In the genomic region with DNA sequence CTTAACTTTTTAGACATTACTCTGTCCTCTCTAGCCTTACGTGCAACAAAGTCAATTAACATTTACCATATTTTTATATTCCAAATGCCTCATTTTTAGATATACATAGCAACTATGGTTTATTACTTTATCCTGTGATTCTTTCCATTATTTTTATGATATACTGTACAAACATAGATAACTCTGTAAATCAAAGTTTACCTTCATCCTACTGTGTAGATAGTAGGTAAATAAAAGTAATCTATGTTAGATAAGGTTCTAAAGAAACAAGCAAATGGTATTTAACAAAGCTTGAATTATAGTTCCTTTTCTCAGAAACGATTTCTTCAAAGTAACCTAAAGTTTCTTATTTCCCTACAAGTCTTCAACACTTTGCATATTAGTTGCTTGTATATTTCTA, we compare ENCODE assay signal across 29 cellular contexts.
"Had no signal": no experiment of that assay in that cellular context is flagged by ENCODE, and none has a peak within 500 bp of the region (broad histone marks: within the 10 kb centered on the region; RNA-seq: fewer than 3 reads in every experiment).

No MANE protein-coding gene starts in this region.

- H3K4me1 Mint-ChIP-seq: stimulated activated effector memory CD8-positive, alpha-beta T cell treated with anti-CD3 and anti-CD28 coated beads, Interleukin-12 subunit alpha, Interleukin-12 subunit beta, amount 100 ng/mL, for 72 hours; stimulated activated memory B cell treated with anti-CD40 and anti-IgM and Interleukin-4, amounts not matched to agents 10 μg/mL and 1 μg/mL and 100 μg/mL, for 72 hours; stimulated activated naive B cell treated with anti-CD40 and anti-IgM and Interleukin-4, amounts not matched to agents 10 μg/mL and 1 μg/mL and 100 μg/mL, for 72 hours; stimulated activated naive CD8-positive, alpha-beta T cell treated with anti-CD3 and anti-CD28 coated beads, Interleukin-15, amount 100 ng/mL, for 72 hours had no signal

- DNase-seq: stimulated activated CD4-positive, alpha-beta T cell treated with anti-CD3 and anti-CD28 coated beads, Interleukin-2, amount 100 ng/mL, for 48 hours; stimulated activated CD4-positive, alpha-beta T cell treated with anti-CD3 and anti-CD28 coated beads, Interleukin-4, amount 100 ng/mL, for 1 hour; stimulated activated CD4-positive, alpha-beta T cell treated with anti-CD3 and anti-CD28 coated beads, Interleukin-4, amount 100 ng/mL, for 24 hours; stimulated activated CD4-positive, alpha-beta T cell treated with anti-CD3 and anti-CD28 coated beads, Interleukin-4, amount 100 ng/mL, for 4 hours; stimulated activated CD8-positive, alpha-beta memory T cell treated with anti-CD3 and anti-CD28 coated beads, Interleukin-4, amount 100 ng/mL, for 48 hours; stimulated activated naive B cell treated with anti-CD40 and anti-IgM and Interleukin-4, amounts not matched to agents 10 μg/mL and 1 μg/mL and 100 μg/mL, for 72 hours; stimulated activated naive CD4-positive, alpha-beta T cell; stimulated activated naive CD4-positive, alpha-beta T cell treated with Interleukin-2 at 50 U/mL for 16 hours; stimulated activated naive CD8-positive, alpha-beta T cell treated with anti-CD3 and anti-CD28 coated beads, Interleukin-15, amount 100 ng/mL, for 72 hours; stimulated activated naive CD8-positive, alpha-beta T cell treated with anti-CD3 and anti-CD28 coated beads, Interleukin-15, Interleukin-2, amounts not matched to agents 100 U/mL and 50 U/mL, for 24 hours; stomach; substantia nigra; testis; thyroid gland; tibial artery; transverse colon; trophoblast cell; upper lobe of left lung; upper lobe of right lung; uterus had no signal

- FAIRE-seq: urothelium cell line had no signal

- H3K27me3 ChIP-seq: stomach, suprapubic skin, testis, thyroid gland, tibial artery, tibial nerve, transverse colon, upper lobe of left lung, upper lobe of right lung, uterus, vagina had no signal

- H3K4me1 ChIP-seq: suprapubic skin, testis, thyroid gland, tibial artery, tibial nerve, transverse colon, upper lobe of left lung, upper lobe of right lung, uterus, vagina had no signal

- ATAC-seq: stimulated activated effector memory CD8-positive, alpha-beta T cell treated with anti-CD3 and anti-CD28 coated beads, Interleukin-12 subunit alpha, Interleukin-12 subunit beta, amount 100 ng/mL, for 72 hours; stimulated activated memory B cell treated with anti-CD40 and anti-IgM and Interleukin-4, amounts not matched to agents 10 μg/mL and 1 μg/mL and 100 μg/mL, for 72 hours; stimulated activated naive B cell treated with anti-CD40 and anti-IgM and Interleukin-4, amounts not matched to agents 10 μg/mL and 1 μg/mL and 100 μg/mL, for 72 hours; stimulated activated naive CD8-positive, alpha-beta T cell treated with anti-CD3 and anti-CD28 coated beads, Interleukin-15, amount 100 ng/mL, for 72 hours; stimulated activated naive CD8-positive, alpha-beta T cell treated with anti-CD3 and anti-CD28 coated beads, Interleukin-15, Interleukin-2, amounts not matched to agents 100 U/mL and 50 U/mL, for 24 hours; upper lobe of right lung had no signal

- H3K4me3 ChIP-seq: stomach, suprapubic skin, testis, thoracic aorta, thyroid gland, tibial artery, tibial nerve, transverse colon, upper lobe of left lung, upper lobe of right lung, uterus, vagina had no signal

- H3K27ac Mint-ChIP-seq: stimulated activated effector memory CD8-positive, alpha-beta T cell treated with anti-CD3 and anti-CD28 coated beads, Interleukin-12 subunit alpha, Interleukin-12 subunit beta, amount 100 ng/mL, for 72 hours; stimulated activated memory B cell treated with anti-CD40 and anti-IgM and Interleukin-4, amounts not matched to agents 10 μg/mL and 1 μg/mL and 100 μg/mL, for 72 hours; stimulated activated naive B cell treated with anti-CD40 and anti-IgM and Interleukin-4, amounts not matched to agents 10 μg/mL and 1 μg/mL and 100 μg/mL, for 72 hours; stimulated activated naive CD8-positive, alpha-beta T cell treated with anti-CD3 and anti-CD28 coated beads, Interleukin-15, amount 100 ng/mL, for 72 hours; stimulated activated naive CD8-positive, alpha-beta T cell treated with anti-CD3 and anti-CD28 coated beads, Interleukin-15, Interleukin-2, amounts not matched to agents 100 ng/mL and 50 ng/mL, for 24 hours; type B pancreatic cell had no signal

- H3K9me3 Mint-ChIP-seq: type B pancreatic cell had no signal

- H3K27me3 Mint-ChIP-seq: stimulated activated memory B cell treated with anti-CD40 and anti-IgM and Interleukin-4, amounts not matched to agents 10 μg/mL and 1 μg/mL and 100 μg/mL, for 72 hours; stimulated activated naive B cell treated with anti-CD40 and anti-IgM and Interleukin-4, amounts not matched to agents 10 μg/mL and 1 μg/mL and 100 μg/mL, for 72 hours; stimulated activated naive CD8-positive, alpha-beta T cell treated with anti-CD3 and anti-CD28 coated beads, Interleukin-15, amount 100 ng/mL, for 72 hours; stimulated activated naive CD8-positive, alpha-beta T cell treated with anti-CD3 and anti-CD28 coated beads, Interleukin-15, Interleukin-2, amounts not matched to agents 100 ng/mL and 50 ng/mL, for 24 hours; type B pancreatic cell had no signal

- H3K4me3 Mint-ChIP-seq: stimulated activated effector memory CD8-positive, alpha-beta T cell treated with anti-CD3 and anti-CD28 coated beads, Interleukin-12 subunit alpha, Interleukin-12 subunit beta, amount 100 ng/mL, for 72 hours; stimulated activated memory B cell treated with anti-CD40 and anti-IgM and Interleukin-4, amounts not matched to agents 10 μg/mL and 1 μg/mL and 100 μg/mL, for 72 hours; stimulated activated naive B cell treated with anti-CD40 and anti-IgM and Interleukin-4, amounts not matched to agents 10 μg/mL and 1 μg/mL and 100 μg/mL, for 72 hours; stimulated activated naive CD8-positive, alpha-beta T cell treated with anti-CD3 and anti-CD28 coated beads, Interleukin-15, amount 100 ng/mL, for 72 hours; stimulated activated naive CD8-positive, alpha-beta T cell treated with anti-CD3 and anti-CD28 coated beads, Interleukin-15, Interleukin-2, amounts not matched to agents 100 ng/mL and 50 ng/mL, for 24 hours; type B pancreatic cell had no signal

- H3K9me3 ChIP-seq: stomach, suprapubic skin, testis, thoracic aorta, thyroid gland, tibial artery, tibial nerve, transverse colon, upper lobe of left lung, upper lobe of right lung, uterus, vagina had no signal

- H3K27ac ChIP-seq: stomach, suprapubic skin, testis, thoracic aorta, thyroid gland, tibial artery, tibial nerve, transverse colon, upper lobe of left lung, upper lobe of right lung, uterus, vagina had no signal

- H3K36me3 ChIP-seq: stomach, suprapubic skin, thoracic aorta, thyroid gland, tibial artery, tibial nerve, transverse colon, upper lobe of left lung, upper lobe of right lung, uterus, vagina had no signal

- H3K36me3 Mint-ChIP-seq: stimulated activated effector memory CD8-positive, alpha-beta T cell treated with anti-CD3 and anti-CD28 coated beads, Interleukin-12 subunit alpha, Interleukin-12 subunit beta, amount 100 ng/mL, for 72 hours; stimulated activated memory B cell treated with anti-CD40 and anti-IgM and Interleukin-4, amounts not matched to agents 10 μg/mL and 1 μg/mL and 100 μg/mL, for 72 hours; stimulated activated naive B cell treated with anti-CD40 and anti-IgM and Interleukin-4, amounts not matched to agents 10 μg/mL and 1 μg/mL and 100 μg/mL, for 72 hours; type B pancreatic cell had no signal
